ENCODE assay signal across 8 cellular contexts in genomic region chr2:189581354-189582139, GRCh38. TPM values are rescaled to one million over a fixed set of nuclear protein-coding genes. Genes with fewer than 3 reads are reported as not detected.
A peak's percentile ranks its signal among the peaks of the same experiment; 100 is the strongest.
DNase-seq lines count a peak whose midpoint lies in the region; ATAC-seq, FAIRE-seq and TF ChIP-seq lines count a peak whose summit lies in the region.

No MANE protein-coding gene starts in this region.

- H3K4me3 Mint-ChIP-seq in neural crest cell: peak overlapping the region; percentile 83

- H3K36me3 ChIP-seq in WERI-Rb-1: no peaks in the 10 kb centered on the region

- H3K27me3 Mint-ChIP-seq in neural crest cell (ENCODE audit: low read depth): peaks cover 68% of the 10 kb centered on the region

- DNase-seq in AG08395 (ENCODE audit: low spot score) (peak; percentile 16), WERI-Rb-1 (peak; percentile 35), fibroblast of mammary gland (ENCODE audit: low read depth) (no peak), neural crest cell (ENCODE audit: low read depth, low spot score) (no peak), D721Med (ENCODE audit: insufficient read length, low spot score) (no peak), NCI-H2107 (lab: John Stamatoyannopoulos, UW) (no peak)

- no peak overlapping the region for H3K27ac Mint-ChIP-seq in neural crest cell (ENCODE audit: unreplicated experiment)

- ATAC-seq in GM21390 (IDR thresholded peaks at IDR 0.05; ENCODE audit: unreplicated experiment) (peak; percentile 14), GM18858 (IDR thresholded peaks at IDR 0.05; ENCODE audit: unreplicated experiment) (no peak)

- peak overlapping the region; percentile 63 for H3K4me3 ChIP-seq in WERI-Rb-1 (ENCODE audit: low read depth, low read length)
- H3K4me3 ChIP-seq in fibroblast of mammary gland (ENCODE audit: control insufficient read depth, low read depth, low read length): peak overlapping the region; percentile 45

- H3K9me3 Mint-ChIP-seq in neural crest cell: no peaks in the 10 kb centered on the region

- H3K4me1 Mint-ChIP-seq in neural crest cell: peaks cover 16% of the 10 kb centered on the region

- FAIRE-seq in D721Med (lab: Jason Lieb, UNC): no peak

- H3K9me3 ChIP-seq in WERI-Rb-1 (ENCODE audit: severe bottlenecking): no peaks in the 10 kb centered on the region

- H3K36me3 Mint-ChIP-seq in neural crest cell (ENCODE audit: low read depth): no peaks in the 10 kb centered on the region

- no peaks in the 10 kb centered on the region for H3K27me3 ChIP-seq in WERI-Rb-1 (ENCODE audit: insufficient read depth, low read depth, severe bottlenecking)

- H3K27ac ChIP-seq in WERI-Rb-1: peak overlapping the region; percentile 83

- TF ChIP-seq CTCF in WERI-Rb-1 (IDR thresholded peaks at IDR 0.05; ENCODE audit: low read depth, low read length) (no peak), fibroblast of mammary gland (conservative IDR thresholded peaks at IDR 0.05; ENCODE audit: control insufficient read depth, insufficient read depth, low read depth, low read length) (no peak), neural crest cell (conservative IDR thresholded peaks at IDR 0.05) (peak; percentile 5), D721Med (IDR thresholded peaks at IDR 0.05; ENCODE audit: insufficient read depth, missing control alignments) (no peak)

RNA-seq across cellular contexts. Expression of gene SLC40A1, which starts 1.0 kb away (rescaled TPM):
- 2.0 and 2.6 TPM in 2 replicates for total RNA-seq in neural crest cell

Comparison
In these comparisons a context has a peak if more than half of its experiments do, and no peak if none do; other contexts are left out.
1. DNase-seq: peak in AG08395 (single experiment) and WERI-Rb-1 (single experiment); none in fibroblast of mammary gland (single experiment), neural crest cell (single experiment), D721Med (single experiment) and NCI-H2107 (single experiment).